In genomic region chr3:50260027-50260941, GRCh38 we compare ENCODE assay signal across 1 cellular context.
TF ChIP-seq lines count a peak whose summit lies in the region.

No MANE protein-coding gene starts in this region.

TF ChIP-seq in H1, 55 proteins besides CTCF, POLR2A, EP300 and RAD21:
- TF ChIP-seq SIRT6 (IDR thresholded peaks at IDR 0.05; ENCODE audit: low read length) (no peak), NRF1 (IDR thresholded peaks at IDR 0.05; ENCODE audit: low read depth, low read length) (no peak), SUZ12 (IDR thresholded peaks at IDR 0.05; ENCODE audit: low read length) (no peak), PHF8 (conservative IDR thresholded peaks at IDR 0.05; ENCODE audit: low read depth, low read length) (peak; percentile 71), HDAC2 (IDR thresholded peaks at IDR 0.05; ENCODE audit: borderline replicate concordance in 1 of 2, low read depth in 2 of 2, low read length in 2 of 2) (0 out of 4 replicates have a peak, but pooled peaks of 1 of the 2 experiments have one; percentile 10), TBP (IDR thresholded peaks at IDR 0.05; ENCODE audit: low read depth, low read length) (peak; percentile 47; the same call in 1 of the 2 replicates), CHD7 (IDR thresholded peaks at IDR 0.05; ENCODE audit: insufficient replicate concordance, low read length) (no peak), KDM1A (IDR thresholded peaks at IDR 0.05; ENCODE audit: borderline replicate concordance, low read length) (no peak), YY1 (IDR thresholded peaks at IDR 0.05; ENCODE audit: low read depth, low read length) (peak; percentile 35; the same call in 1 of the 2 replicates), SRF (IDR thresholded peaks at IDR 0.05; ENCODE audit: low read depth, low read length) (no peak), POU5F1 (IDR thresholded peaks at IDR 0.05; ENCODE audit: low read depth, low read length) (no peak), SP1 (IDR thresholded peaks at IDR 0.05; ENCODE audit: low read depth, low read length) (0 out of 2 replicates have a peak, but pooled peaks have one; percentile 27), CEBPB (IDR thresholded peaks at IDR 0.05; ENCODE audit: low read depth, low read length) (no peak), KDM4A (IDR thresholded peaks at IDR 0.05; ENCODE audit: low read depth, low read length, severe bottlenecking) (peak; percentile 29), CHD1 (IDR thresholded peaks at IDR 0.05; ENCODE audit: low read depth, low read length) (no peak), CREB1 (IDR thresholded peaks at IDR 0.05) (peak; percentile 87), GTF2F1 (IDR thresholded peaks at IDR 0.05; ENCODE audit: borderline replicate concordance, low read depth, low read length) (no peak), EGR1 (IDR thresholded peaks at IDR 0.05; ENCODE audit: borderline replicate concordance, low read depth, low read length) (peak; percentile 68; the same call in 1 of the 2 replicates), ASH2L (IDR thresholded peaks at IDR 0.05; ENCODE audit: low read length) (peak; percentile 38), POLR2AphosphoS5 (IDR thresholded peaks at IDR 0.05; ENCODE audit: low read depth, low read length) (peak; percentile 86), MAX (IDR thresholded peaks at IDR 0.05) (peak; percentile 49), SIN3A (conservative IDR thresholded peaks at IDR 0.05 in 1 of 2, IDR thresholded peaks at IDR 0.05 in 1 of 2; ENCODE audit: low read depth in 1 of 2, low read length in 2 of 2) (0 out of 4 replicates have a peak, but pooled peaks of 1 of the 2 experiments have one; percentile 2), RNF2 (IDR thresholded peaks at IDR 0.05; ENCODE audit: borderline replicate concordance, low read depth, low read length, missing control alignments, poor library complexity, severe bottlenecking) (no peak), CHD2 (IDR thresholded peaks at IDR 0.05; ENCODE audit: low read length) (peak; percentile 21; the same call in 1 of the 2 replicates), BACH1 (IDR thresholded peaks at IDR 0.05; ENCODE audit: low read length) (peak; percentile 32; the same call in 1 of the 2 replicates), TAF7 (optimal IDR thresholded peaks at IDR 0.05; ENCODE audit: borderline replicate concordance, low read depth, low read length) (peak; percentile 39), TAF1 (IDR thresholded peaks at IDR 0.05; ENCODE audit: low read depth, low read length) (peak; percentile 73), JUND (IDR thresholded peaks at IDR 0.05; ENCODE audit: low read length) (peak; percentile 91)
- TF ChIP-seq, protein P1, sequence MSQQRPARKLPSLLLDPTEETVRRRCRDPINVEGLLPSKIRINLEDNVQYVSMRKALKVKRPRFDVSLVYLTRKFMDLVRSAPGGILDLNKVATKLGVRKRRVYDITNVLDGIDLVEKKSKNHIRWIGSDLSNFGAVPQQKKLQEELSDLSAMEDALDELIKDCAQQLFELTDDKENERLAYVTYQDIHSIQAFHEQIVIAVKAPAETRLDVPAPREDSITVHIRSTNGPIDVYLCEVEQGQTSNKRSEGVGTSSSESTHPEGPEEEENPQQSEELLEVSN (IDR thresholded peaks at IDR 0.05) = peak; percentile 39; the same call in 1 of the 2 replicates
- TF ChIP-seq, protein P2, sequence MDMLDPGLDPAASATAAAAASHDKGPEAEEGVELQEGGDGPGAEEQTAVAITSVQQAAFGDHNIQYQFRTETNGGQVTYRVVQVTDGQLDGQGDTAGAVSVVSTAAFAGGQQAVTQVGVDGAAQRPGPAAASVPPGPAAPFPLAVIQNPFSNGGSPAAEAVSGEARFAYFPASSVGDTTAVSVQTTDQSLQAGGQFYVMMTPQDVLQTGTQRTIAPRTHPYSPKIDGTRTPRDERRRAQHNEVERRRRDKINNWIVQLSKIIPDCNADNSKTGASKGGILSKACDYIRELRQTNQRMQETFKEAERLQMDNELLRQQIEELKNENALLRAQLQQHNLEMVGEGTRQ (IDR thresholded peaks at IDR 0.05; ENCODE audit: low read length) = no peak
- TF ChIP-seq, protein P3, sequence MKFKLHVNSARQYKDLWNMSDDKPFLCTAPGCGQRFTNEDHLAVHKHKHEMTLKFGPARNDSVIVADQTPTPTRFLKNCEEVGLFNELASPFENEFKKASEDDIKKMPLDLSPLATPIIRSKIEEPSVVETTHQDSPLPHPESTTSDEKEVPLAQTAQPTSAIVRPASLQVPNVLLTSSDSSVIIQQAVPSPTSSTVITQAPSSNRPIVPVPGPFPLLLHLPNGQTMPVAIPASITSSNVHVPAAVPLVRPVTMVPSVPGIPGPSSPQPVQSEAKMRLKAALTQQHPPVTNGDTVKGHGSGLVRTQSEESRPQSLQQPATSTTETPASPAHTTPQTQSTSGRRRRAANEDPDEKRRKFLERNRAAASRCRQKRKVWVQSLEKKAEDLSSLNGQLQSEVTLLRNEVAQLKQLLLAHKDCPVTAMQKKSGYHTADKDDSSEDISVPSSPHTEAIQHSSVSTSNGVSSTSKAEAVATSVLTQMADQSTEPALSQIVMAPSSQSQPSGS (IDR thresholded peaks at IDR 0.05; ENCODE audit: low read length) = peak; percentile 99
